ENCODE assay signal across 16 cellular contexts in genomic region chr2:239300871-239301742, GRCh38.
DNase-seq lines count a peak whose midpoint lies in the region; ATAC-seq, FAIRE-seq and TF ChIP-seq lines count a peak whose summit lies in the region.
"Had no signal": no experiment of that assay in that cellular context is flagged by ENCODE, and none has a peak within 500 bp of the region (broad histone marks: within the 10 kb centered on the region; RNA-seq: fewer than 3 reads in every experiment).

No MANE protein-coding gene starts in this region.

- H3K36me3 Mint-ChIP-seq in activated naive CD8-positive, alpha-beta T cell treated with anti-CD3 and anti-CD28 coated beads, Interleukin-2, amount 10 ng/mL, durations not matched to agents 7 days and 5 days = peaks cover 3% of the 10 kb centered on the region

- H3K79me2 ChIP-seq in DND-41 (ENCODE audit: insufficient read depth, low read length) (peaks cover 96% of the 10 kb centered on the region), HepG2 (ENCODE audit: insufficient read depth, low read length) (peaks cover 32% of the 10 kb centered on the region)

- DNase-seq in DND-41 (peak; percentile 58), HepG2 (ENCODE audit: low spot score) (no peak), frontal cortex (ENCODE audit: low spot score in 2 of 2) (no peak), WERI-Rb-1 (no peak), DMS153 (lab: John Stamatoyannopoulos, UW) (no peak)
- peak; percentile 26 for DNase-seq in activated naive CD8-positive, alpha-beta T cell treated with anti-CD3 and anti-CD28 coated beads, Interleukin-2, amount 10 ng/mL, durations not matched to agents 7 days and 5 days
- DNase-seq: activated CD4-positive, alpha-beta T cell treated with anti-CD3 and anti-CD28 coated beads, Interleukin-2, amount 10 ng/mL, durations not matched to agents 7 days and 5 days; Calu3; hippocampal formation; NCI-H446 treated with DMSO at 0.1 percent for 48 hours; retina had no signal

- no peaks in the 10 kb centered on the region for H3K27me3 ChIP-seq in DND-41 (ENCODE audit: insufficient read depth, low read length, poor library complexity)
- H3K27me3 ChIP-seq in HepG2 (ENCODE audit: control insufficient read depth in 1 of 2, insufficient read depth in 2 of 2, low read length in 2 of 2) = no peaks in the 10 kb centered on the region
- no peaks in the 10 kb centered on the region for H3K27me3 ChIP-seq in stomach smooth muscle (ENCODE audit: control insufficient read depth in 1 of 2, insufficient read depth in 2 of 2, low read length in 2 of 2)
- no peaks in the 10 kb centered on the region for H3K27me3 ChIP-seq in WERI-Rb-1 (ENCODE audit: insufficient read depth, low read depth, severe bottlenecking)
- H3K27me3 ChIP-seq: breast epithelium had no signal

- TF ChIP-seq RAD21 in HepG2 (CRISPR knock-in tag; IDR thresholded peaks at IDR 0.05) = no peak

- peaks cover 44% of the 10 kb centered on the region for H3K4me1 Mint-ChIP-seq in activated naive CD8-positive, alpha-beta T cell treated with anti-CD3 and anti-CD28 coated beads, Interleukin-2, amount 10 ng/mL, durations not matched to agents 7 days and 5 days

- intact Hi-C loops in HepG2 (cut with micrococcal nuclease; ENCODE audit: unreplicated experiment) = no loop called here

- H3K27ac ChIP-seq in DND-41 (ENCODE audit: low read length) (peak overlapping the region; percentile 74), HepG2 (ENCODE audit: extremely low read length, insufficient read depth, low read length) (no peak overlapping the region), stomach smooth muscle (ENCODE audit: low read length) (peak overlapping the region; percentile 98), WERI-Rb-1 (no peak overlapping the region)
- H3K27ac ChIP-seq: breast epithelium had no signal

- no peak overlapping the region; the same call in 1 of the 2 replicates for H3K4me2 ChIP-seq in DND-41 (ENCODE audit: insufficient read depth, low read length)
- H3K4me2 ChIP-seq in HepG2 (ENCODE audit: low read depth, low read length) = no peak overlapping the region

- H3K9ac ChIP-seq in DND-41 (ENCODE audit: low read depth, low read length) (peak overlapping the region; percentile 23; the same call in 1 of the 2 replicates), HepG2 (ENCODE audit: insufficient read depth, low read depth, low read length) (no peak overlapping the region), stomach smooth muscle (ENCODE audit: low read length in 2 of 2) (no peak overlapping the region)

- no peaks in the 10 kb centered on the region for H3K27me3 Mint-ChIP-seq in activated naive CD8-positive, alpha-beta T cell treated with anti-CD3 and anti-CD28 coated beads, Interleukin-2, amount 10 ng/mL, durations not matched to agents 7 days and 5 days
- H3K27me3 Mint-ChIP-seq: activated CD4-positive, alpha-beta T cell treated with anti-CD3 and anti-CD28 coated beads, Interleukin-2, amount 10 ng/mL, durations not matched to agents 7 days and 5 days; activated T-helper 17 cell treated with anti-CD3 and anti-CD28 coated beads, Interleukin-2, amount 50 U/mL, for 72 hours had no signal

- no peak for TF ChIP-seq CTCF in DND-41 (IDR thresholded peaks at IDR 0.05; ENCODE audit: borderline replicate concordance, extremely low read depth, low read length, poor library complexity, severe bottlenecking)
- no peak for TF ChIP-seq CTCF in HepG2 (CRISPR knock-in tag; IDR thresholded peaks at IDR 0.05)
- TF ChIP-seq CTCF in WERI-Rb-1 (IDR thresholded peaks at IDR 0.05; ENCODE audit: low read depth, low read length) = no peak

- H4K20me1 ChIP-seq in DND-41 (ENCODE audit: insufficient read depth, low read length) = peaks cover 89% of the 10 kb centered on the region
- peaks cover 79% of the 10 kb centered on the region for H4K20me1 ChIP-seq in HepG2 (ENCODE audit: insufficient read depth, low read length)

- CTCF ChIA-PET in HepG2 (lab: Yijun Ruan, JAX; ENCODE audit: low intra/inter-chr PET ratio, low total read pairs) = no interaction called here

- H3K4me3 ChIP-seq in DND-41 (ENCODE audit: low read depth in 1 of 2, low read length in 2 of 2) (no peak overlapping the region), HepG2 (replicated peaks in 1 of 3; ENCODE audit: insufficient read depth in 1 of 3, low read depth in 2 of 3, low read length in 3 of 3) (no peak overlapping the region), stomach smooth muscle (ENCODE audit: low read length in 2 of 2) (peak overlapping the region in 1 of 2 donors; percentile 52), WERI-Rb-1 (ENCODE audit: low read depth, low read length) (no peak overlapping the region)
- H3K4me3 ChIP-seq: breast epithelium had no signal

- ATAC-seq in DND-41 (ENCODE audit: insufficient read depth, low read depth) = no peak
- no peak for ATAC-seq in activated naive CD8-positive, alpha-beta T cell treated with anti-CD3 and anti-CD28 coated beads, Interleukin-2, amount 10 ng/mL, durations not matched to agents 7 days and 5 days (ENCODE audit: low read depth)
- ATAC-seq in HepG2 = no peak
- ATAC-seq: activated T-helper 17 cell treated with anti-CD3 and anti-CD28 coated beads, Interleukin-2, amount 50 U/mL, for 72 hours had no signal

- H3K4me1 ChIP-seq in DND-41 (ENCODE audit: insufficient read depth, low read length) = peaks cover 91% of the 10 kb centered on the region
- peaks cover 48% of the 10 kb centered on the region for H3K4me1 ChIP-seq in HepG2 (ENCODE audit: insufficient read depth, low read length)
- peaks cover 90% of the 10 kb centered on the region for H3K4me1 ChIP-seq in stomach smooth muscle (ENCODE audit: control insufficient read depth, insufficient read depth, low read length)

- no peak overlapping the region for H2AFZ ChIP-seq in DND-41 (ENCODE audit: low read depth, low read length)
- H2AFZ ChIP-seq in HepG2 (ENCODE audit: low read length) = no peak overlapping the region

- H3K36me3 ChIP-seq in DND-41 (ENCODE audit: insufficient read depth, low read length) (peaks cover 78% of the 10 kb centered on the region), HepG2 (replicated peaks in 1 of 2; ENCODE audit: control insufficient read depth in 1 of 2, insufficient read depth in 2 of 2, low read length in 2 of 2) (no peaks in the 10 kb centered on the region), stomach smooth muscle (ENCODE audit: control insufficient read depth in 2 of 2, insufficient read depth in 2 of 2, low read length in 2 of 2) (no peaks in the 10 kb centered on the region), WERI-Rb-1 (no peaks in the 10 kb centered on the region)
- H3K36me3 ChIP-seq: breast epithelium had no signal

- TF ChIP-seq EP300 in HepG2 (IDR thresholded peaks at IDR 0.05; ENCODE audit: low read depth in 2 of 2, low read length in 2 of 2) (no peak), HepG2 (CRISPR knock-in tag; IDR thresholded peaks at IDR 0.05; ENCODE audit: borderline replicate concordance) (no peak)

- peak overlapping the region; percentile 54 for H3K27ac Mint-ChIP-seq in activated naive CD8-positive, alpha-beta T cell treated with anti-CD3 and anti-CD28 coated beads, Interleukin-2, amount 10 ng/mL, durations not matched to agents 7 days and 5 days
- H3K27ac Mint-ChIP-seq: activated CD4-positive, alpha-beta T cell treated with anti-CD3 and anti-CD28 coated beads, Interleukin-2, amount 10 ng/mL, durations not matched to agents 7 days and 5 days; activated T-helper 17 cell treated with anti-CD3 and anti-CD28 coated beads, Interleukin-2, amount 50 U/mL, for 72 hours; stimulated activated naive CD8-positive, alpha-beta T cell treated with anti-CD3 and anti-CD28 coated beads, Interleukin-15, Interleukin-2, amounts not matched to agents 100 ng/mL and 50 ng/mL, for 24 hours had no signal

- no TSS peak for BruUV-seq in HepG2 (replicated peaks; lab: Mats Ljungman, UMichigan)

- TF ChIP-seq POLR2A in HepG2 (IDR thresholded peaks at IDR 0.05; ENCODE audit: insufficient read depth in 1 of 2, low read depth in 2 of 2, low read length in 2 of 2) = no peak

- H3K4me3 Mint-ChIP-seq in activated naive CD8-positive, alpha-beta T cell treated with anti-CD3 and anti-CD28 coated beads, Interleukin-2, amount 10 ng/mL, durations not matched to agents 7 days and 5 days = no peak overlapping the region
- H3K4me3 Mint-ChIP-seq: activated CD4-positive, alpha-beta T cell treated with anti-CD3 and anti-CD28 coated beads, Interleukin-2, amount 10 ng/mL, durations not matched to agents 7 days and 5 days; activated T-helper 17 cell treated with anti-CD3 and anti-CD28 coated beads, Interleukin-2, amount 50 U/mL, for 72 hours; stimulated activated naive CD8-positive, alpha-beta T cell treated with anti-CD3 and anti-CD28 coated beads, Interleukin-15, Interleukin-2, amounts not matched to agents 100 ng/mL and 50 ng/mL, for 24 hours had no signal

- FAIRE-seq in HepG2 (lab: Jason Lieb, UNC) (no peak), frontal cortex (lab: Jason Lieb, UNC) (no peak)
- FAIRE-seq: HTR-8/SVneo had no signal

- no peaks in the 10 kb centered on the region for H3K9me3 Mint-ChIP-seq in activated naive CD8-positive, alpha-beta T cell treated with anti-CD3 and anti-CD28 coated beads, Interleukin-2, amount 10 ng/mL, durations not matched to agents 7 days and 5 days
- H3K9me3 Mint-ChIP-seq: activated CD4-positive, alpha-beta T cell treated with anti-CD3 and anti-CD28 coated beads, Interleukin-2, amount 10 ng/mL, durations not matched to agents 7 days and 5 days; activated T-helper 17 cell treated with anti-CD3 and anti-CD28 coated beads, Interleukin-2, amount 50 U/mL, for 72 hours; stimulated activated naive CD8-positive, alpha-beta T cell treated with anti-CD3 and anti-CD28 coated beads, Interleukin-15, Interleukin-2, amounts not matched to agents 100 ng/mL and 50 ng/mL, for 24 hours had no signal

- in situ Hi-C loops in HepG2 (cut with HindIII; ENCODE audit: extremely low pct_ligation_motif_present, low pct_unique_long_range_greater_than_20kb) = no loop called here

- H3K9me3 ChIP-seq in DND-41 (ENCODE audit: insufficient read depth, low read length, severe bottlenecking) (peaks cover 4% of the 10 kb centered on the region), HepG2 (ENCODE audit: low read length) (no peaks in the 10 kb centered on the region), stomach smooth muscle (ENCODE audit: control insufficient read depth in 2 of 2, low read length in 2 of 2) (no peaks in the 10 kb centered on the region), WERI-Rb-1 (ENCODE audit: severe bottlenecking) (no peaks in the 10 kb centered on the region)
- H3K9me3 ChIP-seq: breast epithelium had no signal

- WGBS in HepG2 (ENCODE audit: low lambda C conversion rate) = 95% methylated on average over 25 of the region's 26 CpGs

- POLR2A ChIA-PET in activated naive CD8-positive, alpha-beta T cell treated with anti-CD3 and anti-CD28 coated beads, Interleukin-2, amount 10 ng/mL, durations not matched to agents 7 days and 5 days (lab: Charles Lee) = interaction anchor here (0.7 to 2.7 kb wide), 3 partner anchors 21 to 100 kb away, joined by 3 to 10 read pairs (median 3); partner anchors contain the start of gene HDAC4
- POLR2A ChIA-PET in HepG2 (lab: Yijun Ruan, JAX) = no interaction called here

TF ChIP-seq in HepG2, 621 proteins besides CTCF, POLR2A, EP300 and RAD21 (continues in another document):
- TF ChIP-seq ZNF720 (CRISPR knock-in tag; IDR thresholded peaks at IDR 0.05) (no peak), SIN3B (IDR thresholded peaks at IDR 0.05; ENCODE audit: low read length) (no peak), CENPT (CRISPR knock-in tag; IDR thresholded peaks at IDR 0.05; ENCODE audit: low read depth) (no peak)

Comparison
In these comparisons a context has a peak if more than half of its experiments do, and no peak if none do; other contexts are left out.
1. DNase-seq: peak in DND-41 (single experiment) and activated naive CD8-positive, alpha-beta T cell treated with anti-CD3 and anti-CD28 coated beads, Interleukin-2, amount 10 ng/mL, durations not matched to agents 7 days and 5 days (single experiment); none in HepG2 (single experiment), frontal cortex (0 of 2), WERI-Rb-1 (single experiment) and DMS153 (single experiment).
2. H3K27ac ChIP-seq: peak in DND-41 (single experiment) and stomach smooth muscle (single experiment); none in HepG2 (single experiment) and WERI-Rb-1 (single experiment).